ENCODE assay signal across 2 cellular contexts in the genomic region with DNA sequence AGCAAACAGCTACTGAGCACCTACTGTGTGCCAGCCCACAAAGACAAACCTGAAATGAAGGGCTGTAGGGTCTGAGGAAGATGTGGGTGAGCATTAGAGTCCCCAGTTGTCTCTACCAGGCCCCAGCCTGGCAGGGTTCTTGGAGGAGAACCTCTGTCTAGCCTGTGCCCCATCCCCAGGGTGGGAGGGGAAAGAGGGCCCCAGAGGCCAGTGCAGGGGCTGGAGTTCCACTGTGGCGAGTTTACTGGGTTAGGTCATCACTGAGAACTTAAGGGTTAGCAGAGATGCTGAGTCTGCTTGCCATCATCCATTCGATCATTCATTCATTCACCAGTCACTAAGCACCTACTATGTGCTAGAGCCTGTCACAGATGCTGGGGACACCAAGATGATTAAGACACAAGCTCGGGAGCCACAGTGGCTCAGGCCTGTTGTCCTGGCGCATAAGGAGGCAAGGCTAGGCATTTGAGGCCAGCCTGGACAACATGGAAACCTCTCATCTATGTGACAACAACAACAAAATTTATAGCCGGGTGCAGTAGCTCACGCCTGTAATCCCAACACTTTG.
TF ChIP-seq lines count a peak whose summit lies in the region.

No MANE protein-coding gene starts in this region.

TF ChIP-seq in IMR-90, 13 proteins besides CTCF, POLR2A, EP300 and RAD21:
- TF ChIP-seq CEBPB (IDR thresholded peaks at IDR 0.05; ENCODE audit: low read depth, low read length) (no peak), MXI1 (IDR thresholded peaks at IDR 0.05; ENCODE audit: borderline replicate concordance, low read depth, low read length) (no peak), MAZ (IDR thresholded peaks at IDR 0.05; ENCODE audit: borderline replicate concordance, low read depth, low read length) (no peak)
- TF ChIP-seq, protein P1, sequence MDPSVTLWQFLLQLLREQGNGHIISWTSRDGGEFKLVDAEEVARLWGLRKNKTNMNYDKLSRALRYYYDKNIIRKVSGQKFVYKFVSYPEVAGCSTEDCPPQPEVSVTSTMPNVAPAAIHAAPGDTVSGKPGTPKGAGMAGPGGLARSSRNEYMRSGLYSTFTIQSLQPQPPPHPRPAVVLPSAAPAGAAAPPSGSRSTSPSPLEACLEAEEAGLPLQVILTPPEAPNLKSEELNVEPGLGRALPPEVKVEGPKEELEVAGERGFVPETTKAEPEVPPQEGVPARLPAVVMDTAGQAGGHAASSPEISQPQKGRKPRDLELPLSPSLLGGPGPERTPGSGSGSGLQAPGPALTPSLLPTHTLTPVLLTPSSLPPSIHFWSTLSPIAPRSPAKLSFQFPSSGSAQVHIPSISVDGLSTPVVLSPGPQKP (IDR thresholded peaks at IDR 0.05; ENCODE audit: borderline replicate concordance, low read depth, low read length) = no peak
TF ChIP-seq in IMR-90: peak in this region for 0.

TF ChIP-seq in liver, 16 proteins besides CTCF, POLR2A, EP300 and RAD21:
- TF ChIP-seq, protein P2, sequence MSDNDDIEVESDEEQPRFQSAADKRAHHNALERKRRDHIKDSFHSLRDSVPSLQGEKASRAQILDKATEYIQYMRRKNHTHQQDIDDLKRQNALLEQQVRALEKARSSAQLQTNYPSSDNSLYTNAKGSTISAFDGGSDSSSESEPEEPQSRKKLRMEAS (IDR thresholded peaks at IDR 0.05) = no peak
- TF ChIP-seq HNF4G (IDR thresholded peaks at IDR 0.05) = no peak
- TF ChIP-seq, protein P3, sequence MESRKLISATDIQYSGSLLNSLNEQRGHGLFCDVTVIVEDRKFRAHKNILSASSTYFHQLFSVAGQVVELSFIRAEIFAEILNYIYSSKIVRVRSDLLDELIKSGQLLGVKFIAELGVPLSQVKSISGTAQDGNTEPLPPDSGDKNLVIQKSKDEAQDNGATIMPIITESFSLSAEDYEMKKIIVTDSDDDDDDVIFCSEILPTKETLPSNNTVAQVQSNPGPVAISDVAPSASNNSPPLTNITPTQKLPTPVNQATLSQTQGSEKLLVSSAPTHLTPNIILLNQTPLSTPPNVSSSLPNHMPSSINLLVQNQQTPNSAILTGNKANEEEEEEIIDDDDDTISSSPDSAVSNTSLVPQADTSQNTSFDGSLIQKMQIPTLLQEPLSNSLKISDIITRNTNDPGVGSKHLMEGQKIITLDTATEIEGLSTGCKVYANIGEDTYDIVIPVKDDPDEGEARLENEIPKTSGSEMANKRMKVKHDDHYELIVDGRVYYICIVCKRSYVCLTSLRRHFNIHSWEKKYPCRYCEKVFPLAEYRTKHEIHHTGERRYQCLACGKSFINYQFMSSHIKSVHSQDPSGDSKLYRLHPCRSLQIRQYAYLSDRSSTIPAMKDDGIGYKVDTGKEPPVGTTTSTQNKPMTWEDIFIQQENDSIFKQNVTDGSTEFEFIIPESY (IDR thresholded peaks at IDR 0.05) = no peak
- TF ChIP-seq FOXA1 (IDR thresholded peaks at IDR 0.05) = no peak
- no peak for TF ChIP-seq NR2F2 (IDR thresholded peaks at IDR 0.05)
- TF ChIP-seq SP1 (IDR thresholded peaks at IDR 0.05) = no peak
- no peak for TF ChIP-seq RXRA (IDR thresholded peaks at IDR 0.05)
- TF ChIP-seq TAF1 (conservative IDR thresholded peaks at IDR 0.05) = no peak
- no peak for TF ChIP-seq FOXA2 (IDR thresholded peaks at IDR 0.05)
- TF ChIP-seq YY1 (IDR thresholded peaks at IDR 0.05) = no peak
- TF ChIP-seq, protein P4, sequence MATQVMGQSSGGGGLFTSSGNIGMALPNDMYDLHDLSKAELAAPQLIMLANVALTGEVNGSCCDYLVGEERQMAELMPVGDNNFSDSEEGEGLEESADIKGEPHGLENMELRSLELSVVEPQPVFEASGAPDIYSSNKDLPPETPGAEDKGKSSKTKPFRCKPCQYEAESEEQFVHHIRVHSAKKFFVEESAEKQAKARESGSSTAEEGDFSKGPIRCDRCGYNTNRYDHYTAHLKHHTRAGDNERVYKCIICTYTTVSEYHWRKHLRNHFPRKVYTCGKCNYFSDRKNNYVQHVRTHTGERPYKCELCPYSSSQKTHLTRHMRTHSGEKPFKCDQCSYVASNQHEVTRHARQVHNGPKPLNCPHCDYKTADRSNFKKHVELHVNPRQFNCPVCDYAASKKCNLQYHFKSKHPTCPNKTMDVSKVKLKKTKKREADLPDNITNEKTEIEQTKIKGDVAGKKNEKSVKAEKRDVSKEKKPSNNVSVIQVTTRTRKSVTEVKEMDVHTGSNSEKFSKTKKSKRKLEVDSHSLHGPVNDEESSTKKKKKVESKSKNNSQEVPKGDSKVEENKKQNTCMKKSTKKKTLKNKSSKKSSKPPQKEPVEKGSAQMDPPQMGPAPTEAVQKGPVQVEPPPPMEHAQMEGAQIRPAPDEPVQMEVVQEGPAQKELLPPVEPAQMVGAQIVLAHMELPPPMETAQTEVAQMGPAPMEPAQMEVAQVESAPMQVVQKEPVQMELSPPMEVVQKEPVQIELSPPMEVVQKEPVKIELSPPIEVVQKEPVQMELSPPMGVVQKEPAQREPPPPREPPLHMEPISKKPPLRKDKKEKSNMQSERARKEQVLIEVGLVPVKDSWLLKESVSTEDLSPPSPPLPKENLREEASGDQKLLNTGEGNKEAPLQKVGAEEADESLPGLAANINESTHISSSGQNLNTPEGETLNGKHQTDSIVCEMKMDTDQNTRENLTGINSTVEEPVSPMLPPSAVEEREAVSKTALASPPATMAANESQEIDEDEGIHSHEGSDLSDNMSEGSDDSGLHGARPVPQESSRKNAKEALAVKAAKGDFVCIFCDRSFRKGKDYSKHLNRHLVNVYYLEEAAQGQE (IDR thresholded peaks at IDR 0.05) = no peak
- no peak for TF ChIP-seq JUND (IDR thresholded peaks at IDR 0.05)
- no peak for TF ChIP-seq GABPA (IDR thresholded peaks at IDR 0.05 in 1 of 2, conservative IDR thresholded peaks at IDR 0.05 in 1 of 2)
- TF ChIP-seq, protein P5, sequence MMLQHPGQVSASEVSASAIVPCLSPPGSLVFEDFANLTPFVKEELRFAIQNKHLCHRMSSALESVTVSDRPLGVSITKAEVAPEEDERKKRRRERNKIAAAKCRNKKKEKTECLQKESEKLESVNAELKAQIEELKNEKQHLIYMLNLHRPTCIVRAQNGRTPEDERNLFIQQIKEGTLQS (IDR thresholded peaks at IDR 0.05) = no peak
- no peak for TF ChIP-seq HNF4A (conservative IDR thresholded peaks at IDR 0.05)
- TF ChIP-seq EGR1 (IDR thresholded peaks at IDR 0.05; ENCODE audit: low read depth in 2 of 2) = no peak
